Comparison of ENCODE assay signal across 8 cellular contexts in genomic region chr19:13788991-13789390, GRCh38. TPM values are rescaled to one million over a fixed set of nuclear protein-coding genes. Genes with fewer than 3 reads are reported as not detected.
DNase-seq lines count a peak whose midpoint lies in the region; ATAC-seq and TF ChIP-seq lines count a peak whose summit lies in the region.

No MANE protein-coding gene starts in this region.

- no peaks in the 10 kb centered on the region for H3K9me3 Mint-ChIP-seq in central memory CD8-positive, alpha-beta T cell

- intact Hi-C loops in sigmoid colon (cut with DNase I), result no loop called here

- H3K4me3 Mint-ChIP-seq in central memory CD8-positive, alpha-beta T cell, result peak overlapping the region; percentile 61

- no peaks in the 10 kb centered on the region for H3K27me3 Mint-ChIP-seq in central memory CD8-positive, alpha-beta T cell

- 49 to 76% methylated on average over 8 of the region's 8 CpGs for WGBS in sigmoid colon, 2 donors

- peaks cover 35% of the 10 kb centered on the region for H3K4me1 Mint-ChIP-seq in central memory CD8-positive, alpha-beta T cell

- TF ChIP-seq EP300 in sigmoid colon (IDR thresholded peaks at IDR 0.05), result no peak

- H3K9me3 ChIP-seq in sigmoid colon, result no peaks in the 10 kb centered on the region

- H3K4me1 ChIP-seq in sigmoid colon, result peaks cover 0 to 34% (median 19%) of the 10 kb centered on the region in 4 donors

- no peak for TF ChIP-seq CTCF in sigmoid colon (IDR thresholded peaks at IDR 0.05)

- TF ChIP-seq POLR2A in sigmoid colon (IDR thresholded peaks at IDR 0.05), result no peak

- H3K36me3 ChIP-seq in sigmoid colon, result no peaks in the 10 kb centered on the region

- peak; percentile 65 for DNase-seq in GF-D8 (lab: John Stamatoyannopoulos, UW)
- peak; percentile 55 for DNase-seq in OCI-M1 (lab: John Stamatoyannopoulos, UW)
- DNase-seq in central memory CD8-positive, alpha-beta T cell (ENCODE audit: low spot score in 2 of 2), result peak in 1 of 2 donors; percentile 46
- DNase-seq in sigmoid colon, result no peak
- DNase-seq in NCI-H510A (lab: John Stamatoyannopoulos, UW), result no peak
- DNase-seq in NCI-H2227 treated with DMSO at 0.1 percent for 48 hours (lab: John Stamatoyannopoulos, UW), result no peak
- no peak for DNase-seq in amniotic stem cell (lab: John Stamatoyannopoulos, UW)
- DNase-seq in mesenteric fat pad (ENCODE audit: low spot score), result no peak

- peaks cover 15% of the 10 kb centered on the region for H3K36me3 Mint-ChIP-seq in central memory CD8-positive, alpha-beta T cell (ENCODE audit: insufficient read depth)

- ATAC-seq in central memory CD8-positive, alpha-beta T cell (replicated peaks; ENCODE audit: extremely low read depth, poor library complexity, severe bottlenecking), result peak; percentile 25

- H3K27ac ChIP-seq in sigmoid colon, result peak overlapping the region in 3 of 4 donors; percentile 70 to 83 (median 77)

- H3K27me3 ChIP-seq in sigmoid colon, result no peaks in the 10 kb centered on the region

- no peak overlapping the region for H3K4me3 ChIP-seq in sigmoid colon

- H3K27ac Mint-ChIP-seq in central memory CD8-positive, alpha-beta T cell (ENCODE audit: low read depth), result peak overlapping the region; percentile 98

RNA-seq across cellular contexts. Expression of gene ZSWIM4, which starts 6.3 kb away (rescaled TPM):
- total RNA-seq in sigmoid colon (1 to 10 TPM; 2.3 to 4.4 (median 3.3) TPM), mesenteric fat pad (5.2 TPM)
- polyA plus RNA-seq in sigmoid colon, result 1 to 10 TPM in 2 of 3 donors, under 1 TPM in 1; 0.60 to 3.3 (median 1.4) TPM

RNA-seq across cellular contexts. Expression of gene C19orf53, which starts 14.7 kb away (rescaled TPM):
- total RNA-seq in sigmoid colon, result 100 to 1,000 TPM; 139 to 229 (median 198) TPM
- polyA plus RNA-seq in sigmoid colon, result 100 to 1,000 TPM; 105 to 133 (median 113) TPM
- 71.5 TPM for total RNA-seq in mesenteric fat pad

RNA-seq across cellular contexts. Expression of gene MRI1, which starts 24.7 kb away (rescaled TPM):
- 10 to 100 TPM; 26.2 to 70.9 (median 41.3) TPM for total RNA-seq in sigmoid colon
- polyA plus RNA-seq in sigmoid colon, result 10 to 100 TPM in 2 of 3 donors, 1 to 10 TPM in 1; 5.8 to 27.4 (median 12.0) TPM
- 22.9 TPM for total RNA-seq in mesenteric fat pad

Comparison
In these comparisons a context has a peak if more than half of its experiments do, and no peak if none do; other contexts are left out.
1. DNase-seq: peak in GF-D8 (single experiment) and OCI-M1 (single experiment); none in sigmoid colon (single experiment), NCI-H510A (single experiment), NCI-H2227 treated with DMSO at 0.1 percent for 48 hours (single experiment), amniotic stem cell (single experiment) and mesenteric fat pad (single experiment).